1 cellular context compared by ENCODE assay signal in the genomic region with DNA sequence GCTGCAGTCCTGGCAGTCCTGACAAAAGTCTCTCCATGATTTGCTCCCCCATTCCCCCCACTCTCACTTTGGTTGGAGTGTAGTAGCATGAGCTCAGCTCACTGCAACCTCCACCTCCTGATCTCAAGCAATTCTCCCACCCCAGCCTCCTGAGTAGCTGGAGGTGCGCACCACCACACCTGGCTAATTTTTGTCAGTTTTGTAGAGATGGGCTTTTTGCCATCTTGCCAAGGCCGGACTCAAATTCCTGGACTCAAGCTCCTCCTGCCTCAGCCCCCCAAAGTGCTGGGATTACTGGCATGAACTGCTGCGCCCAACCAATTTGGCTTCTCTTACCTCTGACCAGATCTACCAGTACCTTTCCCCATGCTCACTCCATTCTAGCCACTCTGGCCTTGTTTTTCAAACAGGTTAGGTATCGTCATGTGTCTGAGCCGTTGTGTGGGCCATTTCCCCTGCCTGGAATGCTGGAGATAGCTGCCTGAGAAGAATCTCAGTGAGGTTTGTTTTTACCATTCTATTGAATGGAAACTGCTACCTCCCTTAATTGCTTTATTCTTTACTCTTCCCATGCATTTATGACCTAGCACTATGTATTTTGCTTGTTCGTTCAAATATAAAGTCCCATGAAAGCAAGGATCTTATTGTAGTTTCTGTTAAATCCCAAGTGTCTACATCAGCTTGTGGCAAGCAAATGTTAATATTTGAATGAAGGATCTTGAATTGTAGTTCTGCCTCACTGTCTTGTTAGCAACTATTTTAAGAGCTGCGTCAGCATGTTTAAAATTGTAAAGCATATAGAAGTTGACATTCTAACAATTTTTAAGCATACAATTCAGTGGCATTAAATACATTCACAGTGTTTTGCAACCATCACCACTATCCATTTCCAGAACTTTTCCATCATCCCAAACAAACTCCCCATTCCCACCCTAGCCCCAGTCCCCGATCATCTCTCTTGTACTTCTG.
TF ChIP-seq lines count a peak whose summit lies in the region.

No MANE protein-coding gene starts in this region.

TF ChIP-seq in SK-N-SH, 30 proteins besides CTCF, POLR2A, EP300 and RAD21 (continued from another document):
- TF ChIP-seq RXRA (IDR thresholded peaks at IDR 0.05; ENCODE audit: borderline replicate concordance, low read depth), result no peak
- TF ChIP-seq FOXJ3 (CRISPR knock-in tag; IDR thresholded peaks at IDR 0.05), result no peak
- TF ChIP-seq YY1 (IDR thresholded peaks at IDR 0.05; ENCODE audit: low read depth), result no peak
- TF ChIP-seq NRF1 (IDR thresholded peaks at IDR 0.05; ENCODE audit: low read depth, low read length), result no peak
- TF ChIP-seq GABPA (IDR thresholded peaks at IDR 0.05; ENCODE audit: low read depth), result no peak
- TF ChIP-seq EZH2phosphoT487 (IDR thresholded peaks at IDR 0.05; ENCODE audit: borderline replicate concordance, low read depth), result no peak
- TF ChIP-seq RCOR1 (IDR thresholded peaks at IDR 0.05; ENCODE audit: low read length), result no peak
- TF ChIP-seq, protein P1, sequence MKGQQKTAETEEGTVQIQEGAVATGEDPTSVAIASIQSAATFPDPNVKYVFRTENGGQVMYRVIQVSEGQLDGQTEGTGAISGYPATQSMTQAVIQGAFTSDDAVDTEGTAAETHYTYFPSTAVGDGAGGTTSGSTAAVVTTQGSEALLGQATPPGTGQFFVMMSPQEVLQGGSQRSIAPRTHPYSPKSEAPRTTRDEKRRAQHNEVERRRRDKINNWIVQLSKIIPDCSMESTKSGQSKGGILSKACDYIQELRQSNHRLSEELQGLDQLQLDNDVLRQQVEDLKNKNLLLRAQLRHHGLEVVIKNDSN (IDR thresholded peaks at IDR 0.05; ENCODE audit: borderline replicate concordance, low read depth), result no peak
- no peak for TF ChIP-seq REST (IDR thresholded peaks at IDR 0.05; ENCODE audit: low read depth, low read length)
- no peak for TF ChIP-seq MEF2A (IDR thresholded peaks at IDR 0.05; ENCODE audit: borderline replicate concordance, low read depth)
- TF ChIP-seq MXI1 (IDR thresholded peaks at IDR 0.05; ENCODE audit: low read depth, low read length), result no peak
- TF ChIP-seq, protein P2, sequence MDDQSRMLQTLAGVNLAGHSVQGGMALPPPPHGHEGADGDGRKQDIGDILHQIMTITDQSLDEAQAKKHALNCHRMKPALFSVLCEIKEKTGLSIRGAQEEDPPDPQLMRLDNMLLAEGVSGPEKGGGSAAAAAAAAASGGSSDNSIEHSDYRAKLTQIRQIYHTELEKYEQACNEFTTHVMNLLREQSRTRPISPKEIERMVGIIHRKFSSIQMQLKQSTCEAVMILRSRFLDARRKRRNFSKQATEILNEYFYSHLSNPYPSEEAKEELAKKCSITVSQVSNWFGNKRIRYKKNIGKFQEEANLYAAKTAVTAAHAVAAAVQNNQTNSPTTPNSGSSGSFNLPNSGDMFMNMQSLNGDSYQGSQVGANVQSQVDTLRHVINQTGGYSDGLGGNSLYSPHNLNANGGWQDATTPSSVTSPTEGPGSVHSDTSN (IDR thresholded peaks at IDR 0.05), result no peak
- TF ChIP-seq JUND (IDR thresholded peaks at IDR 0.05), result no peak
- TF ChIP-seq POLR2AphosphoS5 (IDR thresholded peaks at IDR 0.05; ENCODE audit: low read depth, low read length), result no peak; the same call in 1 of the 2 replicates
